Comparison of ENCODE assay signal across 14 cellular contexts in the genomic region with DNA sequence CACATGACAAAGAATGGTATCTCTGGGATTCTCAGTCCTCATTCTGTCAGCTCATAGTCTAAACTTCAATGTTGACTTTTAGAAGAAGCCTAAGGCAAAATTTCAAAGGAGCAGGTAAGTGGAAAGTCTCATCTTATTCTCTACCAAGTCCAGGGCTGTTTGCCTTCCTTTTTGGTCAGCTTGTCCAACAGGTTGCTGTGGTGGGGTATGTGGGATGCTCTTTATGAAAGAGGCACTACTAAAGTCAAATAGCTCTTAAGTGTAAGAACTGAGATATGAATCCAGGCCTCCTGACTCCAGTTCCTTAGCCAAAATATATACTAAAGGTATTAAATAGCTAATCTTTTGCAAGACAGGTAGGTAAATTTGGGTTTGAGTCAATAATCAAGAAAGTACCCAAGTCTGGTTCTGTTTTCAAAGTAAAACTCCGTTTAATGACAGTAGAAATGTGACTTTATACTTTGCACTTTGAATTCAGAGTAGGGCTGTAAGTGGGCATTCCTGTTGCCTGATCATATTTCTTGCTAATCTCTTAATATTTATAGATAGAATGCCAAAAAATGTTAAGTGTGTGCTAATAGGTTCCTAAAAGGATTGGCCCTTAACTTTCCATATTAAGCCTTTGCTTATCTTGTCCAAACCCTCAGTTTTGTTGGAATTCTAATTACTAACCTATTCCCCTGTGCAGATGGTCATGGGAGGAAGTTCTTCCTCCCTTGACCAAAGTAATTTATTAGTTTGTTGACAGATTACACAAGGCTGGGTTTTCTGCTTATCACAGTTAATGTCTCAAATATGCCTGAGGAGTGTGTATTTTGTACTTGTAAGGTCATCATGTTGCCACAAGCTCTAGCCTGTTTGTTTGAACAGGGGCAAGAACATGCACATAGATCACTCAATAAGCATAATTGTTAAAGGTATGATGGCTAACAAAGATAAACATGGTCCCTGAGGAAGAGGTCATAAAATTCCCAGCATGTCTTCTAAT.
DNase-seq lines count a peak whose midpoint lies in the region; ATAC-seq and TF ChIP-seq lines count a peak whose summit lies in the region.
"Had no signal": no experiment of that assay in that cellular context is flagged by ENCODE, and none has a peak within 500 bp of the region (broad histone marks: within the 10 kb centered on the region; RNA-seq: fewer than 3 reads in every experiment).

No MANE protein-coding gene starts in this region.

- H3K27ac ChIP-seq in gastrocnemius medialis: peak overlapping the region in 3 of 4 donors; percentile 21 to 41 (median 30)
- H3K27ac ChIP-seq in body of pancreas: no peak overlapping the region

- TF ChIP-seq CTCF in fibroblast of the aortic adventitia (IDR thresholded peaks at IDR 0.05; ENCODE audit: insufficient read depth, low read length): no peak
- TF ChIP-seq CTCF in gastrocnemius medialis (IDR thresholded peaks at IDR 0.05 in 4 of 5, conservative IDR thresholded peaks at IDR 0.05 in 1 of 5): no peak
- TF ChIP-seq CTCF in body of pancreas (IDR thresholded peaks at IDR 0.05): no peak

- 43 to 45% methylated on average over 1 of the region's 1 CpG for WGBS in body of pancreas, 2 donors

- ATAC-seq in gastrocnemius medialis (peak; percentile 63 to 77), body of pancreas (no peak)
- ATAC-seq: activated T-cell treated with anti-CD3 and anti-CD28 coated beads, Interleukin-2, amount 50 U/mL, for 72 hours had no signal

- no peak for TF ChIP-seq POLR2A in gastrocnemius medialis (IDR thresholded peaks at IDR 0.05)
- no peak for TF ChIP-seq POLR2A in body of pancreas (IDR thresholded peaks at IDR 0.05)

- H3K9me3 ChIP-seq in gastrocnemius medialis (no peaks in the 10 kb centered on the region), body of pancreas (no peaks in the 10 kb centered on the region)
- H3K9me3 ChIP-seq: adrenal gland had no signal

- no peaks in the 10 kb centered on the region for H3K27me3 ChIP-seq in gastrocnemius medialis
- H3K27me3 ChIP-seq in body of pancreas: no peaks in the 10 kb centered on the region
- H3K27me3 ChIP-seq: adrenal gland had no signal

- in situ Hi-C loops in gastrocnemius medialis (cut with MboI; ENCODE audit: low sequenced_read_pairs in 4 of 4): no loop called here

- H3K36me3 ChIP-seq in gastrocnemius medialis (no peaks in the 10 kb centered on the region), body of pancreas (replicated peaks in 1 of 2; ENCODE audit: insufficient read depth in 1 of 2, low read depth in 2 of 2) (no peaks in the 10 kb centered on the region)
- H3K36me3 ChIP-seq: adrenal gland had no signal

- H3K4me1 ChIP-seq in gastrocnemius medialis (no peaks in the 10 kb centered on the region), body of pancreas (no peaks in the 10 kb centered on the region)
- H3K4me1 ChIP-seq: adrenal gland had no signal

- no peak overlapping the region for H3K4me3 ChIP-seq in fibroblast of the aortic adventitia (ENCODE audit: low read depth, low read length)
- H3K4me3 ChIP-seq in gastrocnemius medialis: no peak overlapping the region
- no peak overlapping the region for H3K4me3 ChIP-seq in body of pancreas
- H3K4me3 ChIP-seq: adrenal gland had no signal

- intact Hi-C loops in gastrocnemius medialis (cut with DNase I; ENCODE audit: low total_unique reads) (no loop called here), body of pancreas (cut with DNase I) (no loop called here)

- peak; percentile 17 for DNase-seq in NOMO-1 treated with DMSO at 0.1 percent for 48 hours (lab: John Stamatoyannopoulos, UW; ENCODE audit: unreplicated experiment)
- no peak for DNase-seq in NOMO-1 treated with dmso at 0.1 percent for 144 hours (lab: John Stamatoyannopoulos, UW; ENCODE audit: unreplicated experiment)
- peak; percentile 77 for DNase-seq in NCI-H510A treated with DMSO at 0.1 percent for 48 hours (lab: John Stamatoyannopoulos, UW)
- peak; percentile 41 for DNase-seq in fibroblast of the aortic adventitia (ENCODE audit: low read depth)
- DNase-seq in gastrocnemius medialis: no peak
- no peak for DNase-seq in T-helper 1 cell
- no peak for DNase-seq in SIG-M5 (lab: John Stamatoyannopoulos, UW)
- no peak for DNase-seq in body of pancreas
- DNase-seq: activated T-cell treated with anti-CD3 and anti-CD28 coated beads, Interleukin-2, amount 50 U/mL, for 72 hours; adrenal gland; cortex of kidney; NCI-H2227 treated with DMSO at 0.1 percent for 48 hours; posterior cingulate gyrus; T-helper 9 cell had no signal

Comparison
In these comparisons a context has a peak if more than half of its experiments do, and no peak if none do; other contexts are left out.
1. DNase-seq: peak in NOMO-1 treated with DMSO at 0.1 percent for 48 hours (single experiment), NCI-H510A treated with DMSO at 0.1 percent for 48 hours (single experiment) and fibroblast of the aortic adventitia (single experiment); none in NOMO-1 treated with dmso at 0.1 percent for 144 hours (single experiment), gastrocnemius medialis (0 of 2), T-helper 1 cell (0 of 5), SIG-M5 (single experiment) and body of pancreas (0 of 4).
2. H3K27ac ChIP-seq: peak in gastrocnemius medialis (3 of 4); none in body of pancreas (0 of 4).